In genomic region chr2:235523486-235524150, GRCh38 we compare ENCODE assay signal across 1 cellular context.
TF ChIP-seq lines count a peak whose summit lies in the region.

No MANE protein-coding gene starts in this region.

TF ChIP-seq in H1, 55 proteins besides CTCF, POLR2A, EP300 and RAD21:
- no peak for TF ChIP-seq GTF2F1 (IDR thresholded peaks at IDR 0.05; ENCODE audit: borderline replicate concordance, low read depth, low read length)
- TF ChIP-seq HDAC6 (IDR thresholded peaks at IDR 0.05; ENCODE audit: low read depth, low read length): no peak
- no peak for TF ChIP-seq BRCA1 (IDR thresholded peaks at IDR 0.05; ENCODE audit: low read depth, low read length)
- no peak for TF ChIP-seq SIN3A (conservative IDR thresholded peaks at IDR 0.05 in 1 of 2, IDR thresholded peaks at IDR 0.05 in 1 of 2; ENCODE audit: low read depth in 1 of 2, low read length in 2 of 2)
- TF ChIP-seq MAFK (IDR thresholded peaks at IDR 0.05; ENCODE audit: low read depth, low read length): no peak
- no peak for TF ChIP-seq SIX5 (IDR thresholded peaks at IDR 0.05; ENCODE audit: low read depth, low read length)
- no peak for TF ChIP-seq BCL11A (IDR thresholded peaks at IDR 0.05; ENCODE audit: low read depth in 2 of 2, low read length in 2 of 2)
- no peak for TF ChIP-seq SP4 (IDR thresholded peaks at IDR 0.05; ENCODE audit: low read length)
- TF ChIP-seq TAF1 (IDR thresholded peaks at IDR 0.05; ENCODE audit: low read depth, low read length): no peak
- TF ChIP-seq POLR2AphosphoS5 (IDR thresholded peaks at IDR 0.05; ENCODE audit: low read depth, low read length): no peak
- no peak for TF ChIP-seq KDM1A (IDR thresholded peaks at IDR 0.05; ENCODE audit: borderline replicate concordance, low read length)
- no peak for TF ChIP-seq TAF7 (optimal IDR thresholded peaks at IDR 0.05; ENCODE audit: borderline replicate concordance, low read depth, low read length)
- no peak for TF ChIP-seq ATF3 (IDR thresholded peaks at IDR 0.05; ENCODE audit: insufficient read depth, low read depth, low read length)
- no peak for TF ChIP-seq CEBPB (IDR thresholded peaks at IDR 0.05; ENCODE audit: low read depth, low read length)
- no peak for TF ChIP-seq TEAD4 (IDR thresholded peaks at IDR 0.05; ENCODE audit: low read depth, low read length)
- TF ChIP-seq SRF (IDR thresholded peaks at IDR 0.05; ENCODE audit: low read depth, low read length): no peak
- no peak for TF ChIP-seq EGR1 (IDR thresholded peaks at IDR 0.05; ENCODE audit: borderline replicate concordance, low read depth, low read length)
- no peak for TF ChIP-seq CHD2 (IDR thresholded peaks at IDR 0.05; ENCODE audit: low read length)
